Comparison of ENCODE assay signal across 39 cellular contexts in the genomic region with DNA sequence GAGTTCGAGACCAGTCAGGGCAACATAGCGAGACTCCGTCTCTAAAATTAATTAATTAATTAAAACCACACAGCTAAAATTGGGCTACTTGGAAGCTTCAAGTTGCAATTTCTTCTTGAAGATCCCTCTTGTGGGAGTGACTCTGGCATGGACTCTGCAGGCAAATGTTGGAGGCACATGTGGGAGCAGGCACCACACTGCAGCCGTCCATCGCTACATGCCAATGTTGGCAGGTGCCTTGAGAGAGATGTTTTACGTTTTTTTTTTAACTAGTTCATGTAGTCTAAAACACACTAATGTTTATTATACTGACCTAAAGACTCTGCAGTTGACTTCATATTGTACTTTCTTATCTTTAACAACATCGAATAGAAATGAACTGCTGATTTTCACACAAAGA. TPM values are rescaled to one million over a fixed set of nuclear protein-coding genes. Genes with fewer than 3 reads are reported as not detected.
"Had no signal": no experiment of that assay in that cellular context is flagged by ENCODE, and none has a peak within 500 bp of the region (broad histone marks: within the 10 kb centered on the region; RNA-seq: fewer than 3 reads in every experiment).

No MANE protein-coding gene starts in this region.

- H3K4me1 ChIP-seq: body of pancreas had no signal

- H3K9me3 Mint-ChIP-seq: activated B cell treated with CpG ODN at 0.5 μM for 24 hours; activated CD4-positive, alpha-beta memory T cell treated with anti-CD3 and anti-CD28 coated beads for 36 hours; activated CD8-positive, alpha-beta T cell treated with anti-CD3 and anti-CD28 coated beads for 36 hours; activated naive CD4-positive, alpha-beta T cell treated with anti-CD3 and anti-CD28 coated beads for 36 hours; activated naive CD4-positive, alpha-beta T cell treated with anti-CD3 and anti-CD28 coated beads, Interleukin-2, amount 50 U/mL, for 72 hours; activated naive CD8-positive, alpha-beta T cell treated with anti-CD3 and anti-CD28 coated beads for 36 hours; activated T-cell treated with anti-CD3 and anti-CD28 coated beads, Interleukin-2, amount 50 U/mL, for 4 hours; activated T-cell treated with anti-CD3 and anti-CD28 coated beads, Interleukin-2, amount 50 U/mL, for 72 hours; activated T-helper 1 cell treated with anti-CD3 and anti-CD28 coated beads, Interleukin-12 subunit alpha, Interleukin-12 subunit beta, Interleukin-2, Interleukin-4 antibody, amounts not matched to agents 30 ng/mL and 10 ng/mL and 1 ng/mL, durations not matched to agents 14 hours and 24 hours and 36 hours; activated T-helper 17 cell treated with anti-CD3 and anti-CD28 coated beads, Interleukin-2, amount 50 U/mL, for 72 hours; central memory CD8-positive, alpha-beta T cell; T-helper 1 cell treated with Interleukin-12 subunit alpha and Interleukin-12 subunit beta and Interleukin-4 antibody, amounts not matched to agents 30 μg/mL and 1 μg/mL, for 36 hours; T-helper 2 cell treated with Interferon-gamma antibody and Interleukin-4, amounts not matched to agents 5 μg/mL and 100 μg/mL, for 36 hours had no signal

- DNase-seq: activated B cell treated with CpG ODN at 0.5 μM for 24 hours; activated CD4-positive, alpha-beta memory T cell treated with anti-CD3 and anti-CD28 coated beads for 36 hours; activated CD4-positive, alpha-beta T cell treated with anti-CD3 and anti-CD28 coated beads for 48 hours; activated CD4-positive, alpha-beta T cell treated with anti-CD3 and anti-CD28 coated beads, Interleukin-2, amount 50 U/mL, for 1 hour; activated CD4-positive, alpha-beta T cell treated with anti-CD3 and anti-CD28 coated beads, Interleukin-2, amount 50 U/mL, for 4 hours; activated CD4-positive, CD25-positive, alpha-beta regulatory T cell treated with anti-CD3 and anti-CD28 coated beads, Interleukin-2, amount 50 U/mL, for 72 hours; activated CD8-positive, alpha-beta memory T cell treated with anti-CD3 and anti-CD28 coated beads, Interleukin-2, amount 50 U/mL, for 4 hours; activated CD8-positive, alpha-beta T cell treated with anti-CD3 and anti-CD28 coated beads for 36 hours; activated effector memory CD4-positive, alpha-beta T cell treated with anti-CD3 and anti-CD28 coated beads, Interleukin-2, amount 50 U/mL, for 16 hours; activated gamma-delta T cell treated with Interleukin-2 at 50 U/mL for 16 hours; activated naive CD4-positive, alpha-beta T cell; activated naive CD4-positive, alpha-beta T cell treated with anti-CD3 and anti-CD28 coated beads for 36 hours; activated naive CD4-positive, alpha-beta T cell treated with anti-CD3 and anti-CD28 coated beads, Interleukin-2, amount 50 U/mL, for 16 hours; activated naive CD8-positive, alpha-beta T cell treated with anti-CD3 and anti-CD28 coated beads for 36 hours; activated T-cell treated with anti-CD3 and anti-CD28 coated beads for 4 hours; activated T-cell treated with anti-CD3 and anti-CD28 coated beads, Interleukin-2, amount 50 U/mL, for 1 hour; activated T-cell treated with anti-CD3 and anti-CD28 coated beads, Interleukin-2, amount 50 U/mL, for 4 hours; activated T-cell treated with anti-CD3 and anti-CD28 coated beads, Interleukin-2, amount 50 U/mL, for 72 hours; adrenal gland; amniotic stem cell; aorta; body of pancreas; caudate nucleus; cerebellar nuclear complex; SW 1271; T-helper 1 cell; T-helper 2 cell; T-helper 9 cell had no signal

- H3K36me3 ChIP-seq: adrenal gland, cardiac muscle cell had no signal

- H3K4me3 Mint-ChIP-seq: activated B cell treated with CpG ODN at 0.5 μM for 24 hours; activated CD4-positive, alpha-beta memory T cell treated with anti-CD3 and anti-CD28 coated beads for 36 hours; activated CD8-positive, alpha-beta T cell treated with anti-CD3 and anti-CD28 coated beads for 36 hours; activated naive CD4-positive, alpha-beta T cell treated with anti-CD3 and anti-CD28 coated beads for 36 hours; activated naive CD8-positive, alpha-beta T cell treated with anti-CD3 and anti-CD28 coated beads for 36 hours; activated T-cell treated with anti-CD3 and anti-CD28 coated beads, Interleukin-2, amount 50 U/mL, for 4 hours; activated T-cell treated with anti-CD3 and anti-CD28 coated beads, Interleukin-2, amount 50 U/mL, for 72 hours; activated T-helper 1 cell treated with anti-CD3 and anti-CD28 coated beads, Interleukin-12 subunit alpha, Interleukin-12 subunit beta, Interleukin-2, Interleukin-4 antibody, amounts not matched to agents 30 ng/mL and 10 ng/mL and 1 ng/mL, durations not matched to agents 14 hours and 24 hours and 36 hours; activated T-helper 17 cell treated with anti-CD3 and anti-CD28 coated beads, Interleukin-2, amount 50 U/mL, for 72 hours; central memory CD8-positive, alpha-beta T cell; T-helper 1 cell treated with Interleukin-12 subunit alpha and Interleukin-12 subunit beta and Interleukin-4 antibody, amounts not matched to agents 30 μg/mL and 1 μg/mL, for 36 hours; T-helper 2 cell treated with Interferon-gamma antibody and Interleukin-4, amounts not matched to agents 5 μg/mL and 100 μg/mL, for 36 hours had no signal

- H3K27ac ChIP-seq: adrenal gland, body of pancreas, cardiac muscle cell, VCaP had no signal

- H3K9me3 ChIP-seq: adrenal gland, body of pancreas had no signal

- H3K4me1 Mint-ChIP-seq: activated T-helper 17 cell treated with anti-CD3 and anti-CD28 coated beads, Interleukin-2, amount 50 U/mL, for 72 hours; central memory CD8-positive, alpha-beta T cell had no signal

- H3K27me3 ChIP-seq: adrenal gland, body of pancreas had no signal

- H3K36me3 Mint-ChIP-seq: activated CD4-positive, alpha-beta memory T cell treated with anti-CD3 and anti-CD28 coated beads for 36 hours; activated naive CD4-positive, alpha-beta T cell treated with anti-CD3 and anti-CD28 coated beads, Interleukin-2, amount 50 U/mL, for 72 hours; activated naive CD8-positive, alpha-beta T cell treated with anti-CD3 and anti-CD28 coated beads for 36 hours had no signal

- H3K4me3 ChIP-seq: adrenal gland, body of pancreas, cardiac muscle cell had no signal

- H3K27ac Mint-ChIP-seq: activated B cell treated with CpG ODN at 0.5 μM for 24 hours; activated CD4-positive, alpha-beta memory T cell treated with anti-CD3 and anti-CD28 coated beads for 36 hours; activated CD8-positive, alpha-beta T cell treated with anti-CD3 and anti-CD28 coated beads for 36 hours; activated naive CD4-positive, alpha-beta T cell treated with anti-CD3 and anti-CD28 coated beads for 36 hours; activated naive CD4-positive, alpha-beta T cell treated with anti-CD3 and anti-CD28 coated beads, Interleukin-2, amount 50 U/mL, for 72 hours; activated naive CD8-positive, alpha-beta T cell treated with anti-CD3 and anti-CD28 coated beads for 36 hours; activated T-cell treated with anti-CD3 and anti-CD28 coated beads, Interleukin-2, amount 50 U/mL, for 72 hours; activated T-helper 1 cell treated with anti-CD3 and anti-CD28 coated beads, Interleukin-12 subunit alpha, Interleukin-12 subunit beta, Interleukin-2, Interleukin-4 antibody, amounts not matched to agents 30 ng/mL and 10 ng/mL and 1 ng/mL, durations not matched to agents 14 hours and 24 hours and 36 hours; activated T-helper 17 cell treated with anti-CD3 and anti-CD28 coated beads, Interleukin-2, amount 50 U/mL, for 72 hours; T-helper 1 cell treated with Interleukin-12 subunit alpha and Interleukin-12 subunit beta and Interleukin-4 antibody, amounts not matched to agents 30 μg/mL and 1 μg/mL, for 36 hours; T-helper 2 cell treated with Interferon-gamma antibody and Interleukin-4, amounts not matched to agents 5 μg/mL and 100 μg/mL, for 36 hours had no signal

RNA-seq across cellular contexts. Expression of a gene that starts 7.9 kb away (rescaled TPM):
- total RNA-seq: activated B cell treated with CpG ODN at 0.5 μM for 24 hours; activated CD4-positive, alpha-beta memory T cell treated with anti-CD3 and anti-CD28 coated beads for 36 hours; activated CD8-positive, alpha-beta memory T cell treated with anti-CD3 and anti-CD28 coated beads for 36 hours; activated CD8-positive, alpha-beta T cell treated with anti-CD3 and anti-CD28 coated beads for 36 hours; activated naive CD4-positive, alpha-beta T cell treated with anti-CD3 and anti-CD28 coated beads for 36 hours; activated naive CD4-positive, alpha-beta T cell treated with anti-CD3 and anti-CD28 coated beads, Interleukin-2, amount 50 U/mL, for 72 hours; activated naive CD8-positive, alpha-beta T cell treated with anti-CD3 and anti-CD28 coated beads for 36 hours; activated T-cell treated with anti-CD3 and anti-CD28 coated beads, Interleukin-2, amount 50 U/mL, for 4 hours; activated T-cell treated with anti-CD3 and anti-CD28 coated beads, Interleukin-2, amount 50 U/mL, for 72 hours; activated T-helper 1 cell treated with anti-CD3 and anti-CD28 coated beads, Interleukin-12 subunit alpha, Interleukin-12 subunit beta, Interleukin-2, Interleukin-4 antibody, amounts not matched to agents 30 ng/mL and 10 ng/mL and 1 ng/mL, durations not matched to agents 14 hours and 24 hours and 36 hours; activated T-helper 17 cell treated with anti-CD3 and anti-CD28 coated beads, Interleukin-2, amount 50 U/mL, for 72 hours; astrocyte; body of pancreas; bronchial epithelial cell; cardiac muscle cell had no signal

RNA-seq across cellular contexts. Expression of a gene that starts 25.7 kb away (rescaled TPM):
- total RNA-seq: activated B cell treated with CpG ODN at 0.5 μM for 24 hours; activated CD4-positive, alpha-beta memory T cell treated with anti-CD3 and anti-CD28 coated beads for 36 hours; activated CD8-positive, alpha-beta memory T cell treated with anti-CD3 and anti-CD28 coated beads for 36 hours; activated CD8-positive, alpha-beta T cell treated with anti-CD3 and anti-CD28 coated beads for 36 hours; activated naive CD4-positive, alpha-beta T cell treated with anti-CD3 and anti-CD28 coated beads for 36 hours; activated naive CD4-positive, alpha-beta T cell treated with anti-CD3 and anti-CD28 coated beads, Interleukin-2, amount 50 U/mL, for 72 hours; activated naive CD8-positive, alpha-beta T cell treated with anti-CD3 and anti-CD28 coated beads for 36 hours; activated T-cell treated with anti-CD3 and anti-CD28 coated beads, Interleukin-2, amount 50 U/mL, for 4 hours; activated T-cell treated with anti-CD3 and anti-CD28 coated beads, Interleukin-2, amount 50 U/mL, for 72 hours; activated T-helper 1 cell treated with anti-CD3 and anti-CD28 coated beads, Interleukin-12 subunit alpha, Interleukin-12 subunit beta, Interleukin-2, Interleukin-4 antibody, amounts not matched to agents 30 ng/mL and 10 ng/mL and 1 ng/mL, durations not matched to agents 14 hours and 24 hours and 36 hours; activated T-helper 17 cell treated with anti-CD3 and anti-CD28 coated beads, Interleukin-2, amount 50 U/mL, for 72 hours; aorta; astrocyte; body of pancreas; bronchial epithelial cell; cardiac muscle cell had no signal

RNA-seq across cellular contexts. Expression of a gene that starts 41.3 kb away (rescaled TPM):
- total RNA-seq: activated B cell treated with CpG ODN at 0.5 μM for 24 hours; activated CD4-positive, alpha-beta memory T cell treated with anti-CD3 and anti-CD28 coated beads for 36 hours; activated CD8-positive, alpha-beta memory T cell treated with anti-CD3 and anti-CD28 coated beads for 36 hours; activated CD8-positive, alpha-beta T cell treated with anti-CD3 and anti-CD28 coated beads for 36 hours; activated naive CD4-positive, alpha-beta T cell treated with anti-CD3 and anti-CD28 coated beads for 36 hours; activated naive CD4-positive, alpha-beta T cell treated with anti-CD3 and anti-CD28 coated beads, Interleukin-2, amount 50 U/mL, for 72 hours; activated naive CD8-positive, alpha-beta T cell treated with anti-CD3 and anti-CD28 coated beads for 36 hours; activated T-cell treated with anti-CD3 and anti-CD28 coated beads, Interleukin-2, amount 50 U/mL, for 4 hours; activated T-cell treated with anti-CD3 and anti-CD28 coated beads, Interleukin-2, amount 50 U/mL, for 72 hours; activated T-helper 1 cell treated with anti-CD3 and anti-CD28 coated beads, Interleukin-12 subunit alpha, Interleukin-12 subunit beta, Interleukin-2, Interleukin-4 antibody, amounts not matched to agents 30 ng/mL and 10 ng/mL and 1 ng/mL, durations not matched to agents 14 hours and 24 hours and 36 hours; activated T-helper 17 cell treated with anti-CD3 and anti-CD28 coated beads, Interleukin-2, amount 50 U/mL, for 72 hours; aorta; astrocyte; body of pancreas; bronchial epithelial cell; cardiac muscle cell had no signal

RNA-seq across cellular contexts. Expression of a gene that starts 45.0 kb away (rescaled TPM):
- total RNA-seq: activated B cell treated with CpG ODN at 0.5 μM for 24 hours; activated CD4-positive, alpha-beta memory T cell treated with anti-CD3 and anti-CD28 coated beads for 36 hours; activated CD8-positive, alpha-beta memory T cell treated with anti-CD3 and anti-CD28 coated beads for 36 hours; activated CD8-positive, alpha-beta T cell treated with anti-CD3 and anti-CD28 coated beads for 36 hours; activated naive CD4-positive, alpha-beta T cell treated with anti-CD3 and anti-CD28 coated beads for 36 hours; activated naive CD4-positive, alpha-beta T cell treated with anti-CD3 and anti-CD28 coated beads, Interleukin-2, amount 50 U/mL, for 72 hours; activated naive CD8-positive, alpha-beta T cell treated with anti-CD3 and anti-CD28 coated beads for 36 hours; activated T-cell treated with anti-CD3 and anti-CD28 coated beads, Interleukin-2, amount 50 U/mL, for 4 hours; activated T-cell treated with anti-CD3 and anti-CD28 coated beads, Interleukin-2, amount 50 U/mL, for 72 hours; activated T-helper 1 cell treated with anti-CD3 and anti-CD28 coated beads, Interleukin-12 subunit alpha, Interleukin-12 subunit beta, Interleukin-2, Interleukin-4 antibody, amounts not matched to agents 30 ng/mL and 10 ng/mL and 1 ng/mL, durations not matched to agents 14 hours and 24 hours and 36 hours; activated T-helper 17 cell treated with anti-CD3 and anti-CD28 coated beads, Interleukin-2, amount 50 U/mL, for 72 hours; astrocyte; body of pancreas; bronchial epithelial cell; cardiac muscle cell had no signal

RNA-seq across cellular contexts. Expression of a gene that starts 51.7 kb away (rescaled TPM):
- total RNA-seq: activated B cell treated with CpG ODN at 0.5 μM for 24 hours; activated CD8-positive, alpha-beta T cell treated with anti-CD3 and anti-CD28 coated beads for 36 hours; activated naive CD4-positive, alpha-beta T cell treated with anti-CD3 and anti-CD28 coated beads for 36 hours; activated naive CD4-positive, alpha-beta T cell treated with anti-CD3 and anti-CD28 coated beads, Interleukin-2, amount 50 U/mL, for 72 hours; activated naive CD8-positive, alpha-beta T cell treated with anti-CD3 and anti-CD28 coated beads for 36 hours; activated T-cell treated with anti-CD3 and anti-CD28 coated beads, Interleukin-2, amount 50 U/mL, for 72 hours; adrenal gland; aorta; astrocyte; body of pancreas; bronchial epithelial cell; cardiac muscle cell had no signal
